In the genomic region with DNA sequence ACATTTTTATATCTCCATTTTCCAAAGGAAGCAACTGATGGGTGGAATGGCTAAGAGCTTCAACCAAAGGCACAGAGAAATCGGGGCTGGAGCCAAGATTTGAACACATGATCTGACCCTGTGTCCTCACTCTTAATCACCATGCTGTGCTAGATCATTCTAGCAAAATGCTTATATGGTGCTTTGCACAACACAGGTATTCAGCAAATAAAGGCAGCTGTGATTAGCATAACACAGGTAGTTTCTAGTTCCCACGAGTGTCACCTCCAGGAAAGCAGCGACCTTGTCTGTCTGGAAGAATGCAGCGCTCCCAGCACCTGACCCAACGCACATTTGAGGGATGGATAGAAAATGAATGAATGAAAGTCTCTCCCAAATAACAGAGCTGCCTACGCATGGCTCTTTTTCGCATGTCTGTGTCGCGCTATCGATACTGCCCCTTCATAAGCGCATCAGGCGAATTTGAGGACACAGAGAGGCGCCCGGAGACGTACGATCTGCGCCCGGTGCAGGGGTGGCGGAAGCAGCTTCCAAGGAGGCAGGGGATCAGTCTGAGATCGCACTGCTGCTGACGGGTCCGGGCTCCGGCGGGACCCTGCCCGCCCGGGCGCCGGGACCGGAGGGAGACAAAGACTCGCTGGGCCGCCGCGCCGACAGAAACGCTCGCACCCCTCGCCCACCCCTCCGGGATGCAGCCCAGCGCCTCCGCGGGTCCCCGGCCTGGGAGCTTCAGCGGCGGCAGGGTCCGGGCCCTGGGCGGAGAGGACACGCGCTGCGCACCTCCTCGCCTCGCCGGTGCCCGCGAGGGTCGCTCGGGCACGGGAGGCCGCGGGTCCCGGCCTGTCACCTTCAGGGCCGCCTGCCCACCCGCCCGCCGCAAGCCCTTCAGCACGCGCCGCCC, we compare ENCODE assay signal across 8 cellular contexts. TPM values are rescaled to one million over a fixed set of nuclear protein-coding genes. Genes with fewer than 3 reads are reported as not detected.
A peak's percentile ranks its signal among the peaks of the same experiment; 100 is the strongest.
DNase-seq lines count a peak whose midpoint lies in the region; ATAC-seq and TF ChIP-seq lines count a peak whose summit lies in the region.

No MANE protein-coding gene starts in this region.

- 0 to 1% (median 1%) methylated on average over 17 to 64 of the region's 67 CpGs for WGBS in adrenal gland, 4 donors

- H3K27ac ChIP-seq in adrenal gland (peak overlapping the region in 4 of 5 donors; percentile 32 to 97 (median 66)), skin epidermis (peak overlapping the region; percentile 74 to 93 (median 86))

- intact Hi-C loops in adrenal gland (cut with DNase I): no loop called here

- peaks cover 0 to 5% (median 0%) of the 10 kb centered on the region in 3 donors for H3K9me3 ChIP-seq in adrenal gland (replicated peaks in 1 of 3)

- DNase-seq in GM10266 (ENCODE audit: extremely low spot score) (peak; percentile 59), M059J (ENCODE audit: low read depth) (peak; percentile 47), adrenal gland (peak in 3 of 7 donors; percentile 53 to 63 (median 56)), NCI-H2196 (lab: John Stamatoyannopoulos, UW; ENCODE audit: unreplicated experiment) (no peak), NK-92 (lab: John Stamatoyannopoulos, UW; ENCODE audit: unreplicated experiment) (no peak)

- H3K4me1 ChIP-seq in adrenal gland (replicated peaks in 1 of 2): peaks cover 13 to 21% of the 10 kb centered on the region in 2 donors

- TF ChIP-seq POLR2A in adrenal gland (IDR thresholded peaks at IDR 0.05): no peak

- TF ChIP-seq CTCF in GM10266 (IDR thresholded peaks at IDR 0.05; ENCODE audit: control insufficient read depth, insufficient read depth, low read depth, missing control alignments) (no peak), adrenal gland (IDR thresholded peaks at IDR 0.05) (no peak)

- no peaks in the 10 kb centered on the region for H3K27me3 ChIP-seq in adrenal gland

- H3K4me3 ChIP-seq in adrenal gland: peak overlapping the region; percentile 62 to 99 (median 78)
- H3K4me3 ChIP-seq in iPS-11a (ENCODE audit: low read depth, low read length): peak overlapping the region; percentile 91
- peak overlapping the region; percentile 62 to 98 (median 93) for H3K4me3 ChIP-seq in skin epidermis

- H3K36me3 ChIP-seq in adrenal gland (replicated peaks in 1 of 2): no peaks in the 10 kb centered on the region

- ATAC-seq in GM21737 (IDR thresholded peaks at IDR 0.05; ENCODE audit: unreplicated experiment): peak; percentile 24

RNA-seq across cellular contexts. Expression of gene EPS15L1, which starts 0.6 kb away (rescaled TPM):
- total RNA-seq in M059J (2014; rRNA removed; shearing (Covaris generic)): 4.1 and 6.3 TPM in 2 replicates
- total RNA-seq in adrenal gland: 10 to 100 TPM in 7 of 8 donors, 1 to 10 TPM in 1; 9.7 to 46.7 (median 29.2) TPM
- polyA plus RNA-seq in adrenal gland: 10 to 100 TPM; 28.9 to 59.0 (median 32.6) TPM

RNA-seq across cellular contexts. Expression of gene CALR3, which starts 24.8 kb away (rescaled TPM):
- not detected in 2 replicates for total RNA-seq in M059J (2014; rRNA removed; shearing (Covaris generic))
- total RNA-seq in adrenal gland: under 1 TPM in 1 of 8 donors, not detected in 7; 0.41 TPM
- polyA plus RNA-seq in adrenal gland: under 1 TPM in 2 of 3 donors, not detected in 1; 0.07 to 0.11 TPM

RNA-seq across cellular contexts. Expression of gene C19orf44, which starts 25.0 kb away (rescaled TPM):
- total RNA-seq in M059J (2014; rRNA removed; shearing (Covaris generic)): 3.7 and 4.1 TPM in 2 replicates
- total RNA-seq in adrenal gland: 1 to 10 TPM; 3.4 to 9.3 (median 5.6) TPM
- 10 to 100 TPM in 1 of 3 donors, 1 to 10 TPM in 2; 4.8 to 12.1 (median 5.9) TPM for polyA plus RNA-seq in adrenal gland

Comparison
In these comparisons a context has a peak if more than half of its experiments do, and no peak if none do; other contexts are left out.
1. DNase-seq: peak in GM10266 (single experiment) and M059J (single experiment); none in NCI-H2196 (single experiment) and NK-92 (single experiment).
2. Peak in every context shown above with its lines, with median percentiles within 50 percentile points of each other: H3K4me3 ChIP-seq.